Comparison of ENCODE assay signal across 10 cellular contexts in genomic region chr1:204286323-204286714, GRCh38.
DNase-seq lines count a peak whose midpoint lies in the region; ATAC-seq and TF ChIP-seq lines count a peak whose summit lies in the region.
"Had no signal": no experiment of that assay in that cellular context is flagged by ENCODE, and none has a peak within 500 bp of the region (broad histone marks: within the 10 kb centered on the region; RNA-seq: fewer than 3 reads in every experiment).

No MANE protein-coding gene starts in this region.

- no peaks in the 10 kb centered on the region for H3K9me3 Mint-ChIP-seq in endothelial cell (ENCODE audit: unreplicated experiment)

- no peaks in the 10 kb centered on the region for H3K27me3 ChIP-seq in prostate gland (replicated peaks; ENCODE audit: insufficient read depth)

- H3K4me3 ChIP-seq in prostate gland = peak overlapping the region; percentile 6 to 8

- peaks cover 35% of the 10 kb centered on the region for H3K4me1 Mint-ChIP-seq in endothelial cell (ENCODE audit: unreplicated experiment)

- H3K4me1 ChIP-seq in prostate gland (replicated peaks) = peaks cover 30% of the 10 kb centered on the region

- TF ChIP-seq CTCF in endothelial cell (IDR thresholded peaks at IDR 0.05; ENCODE audit: unreplicated experiment) = no peak
- TF ChIP-seq CTCF in prostate gland (IDR thresholded peaks at IDR 0.05) = no peak

- no peaks in the 10 kb centered on the region for H3K36me3 Mint-ChIP-seq in endothelial cell (ENCODE audit: low read depth, unreplicated experiment)

- peak overlapping the region; percentile 36 for H3K27ac Mint-ChIP-seq in endothelial cell (ENCODE audit: unreplicated experiment)

- intact Hi-C loops in prostate gland (cut with DNase I) = no loop called here

- H3K27ac ChIP-seq in prostate gland = peak overlapping the region; percentile 80 to 83

- H3K9me3 ChIP-seq in prostate gland = no peaks in the 10 kb centered on the region

- H3K4me3 Mint-ChIP-seq in endothelial cell (ENCODE audit: unreplicated experiment) = no peak overlapping the region

- H3K36me3 ChIP-seq in prostate gland = no peaks in the 10 kb centered on the region

- peaks cover 4% of the 10 kb centered on the region for H3K27me3 Mint-ChIP-seq in endothelial cell (ENCODE audit: unreplicated experiment)

- no peak for TF ChIP-seq POLR2A in prostate gland (IDR thresholded peaks at IDR 0.05)

- 37% methylated on average over 5 of the region's 5 CpGs for WGBS in prostate gland

- ATAC-seq in HG03159 (IDR thresholded peaks at IDR 0.05; ENCODE audit: unreplicated experiment) = no peak
- no peak for ATAC-seq in GM19397 (IDR thresholded peaks at IDR 0.05; ENCODE audit: unreplicated experiment)
- ATAC-seq in GM18502 (IDR thresholded peaks at IDR 0.05; ENCODE audit: poor library complexity, unreplicated experiment) = no peak

- DNase-seq in NCI-H2196 (lab: John Stamatoyannopoulos, UW; ENCODE audit: unreplicated experiment) (peak; percentile 26), NCI-H2196 treated with DMSO at 0.1 percent for 48 hours (lab: John Stamatoyannopoulos, UW; ENCODE audit: unreplicated experiment) (no peak), NCI-H146 (lab: John Stamatoyannopoulos, UW) (peak; percentile 58), endothelial cell (ENCODE audit: low spot score) (no peak), prostate gland (ENCODE audit: low spot score) (no peak)
- DNase-seq: NCI-H187 treated with DMSO at 0.1 percent for 48 hours, SHP77 treated with DMSO at 0.1 percent for 48 hours had no signal

Comparison
In these comparisons a context has a peak if more than half of its experiments do, and no peak if none do; other contexts are left out.
1. DNase-seq: peak in NCI-H2196 (single experiment) and NCI-H146 (single experiment); none in NCI-H2196 treated with DMSO at 0.1 percent for 48 hours (single experiment), endothelial cell (single experiment) and prostate gland (single experiment).